7 cellular contexts compared by ENCODE assay signal in the genomic region with DNA sequence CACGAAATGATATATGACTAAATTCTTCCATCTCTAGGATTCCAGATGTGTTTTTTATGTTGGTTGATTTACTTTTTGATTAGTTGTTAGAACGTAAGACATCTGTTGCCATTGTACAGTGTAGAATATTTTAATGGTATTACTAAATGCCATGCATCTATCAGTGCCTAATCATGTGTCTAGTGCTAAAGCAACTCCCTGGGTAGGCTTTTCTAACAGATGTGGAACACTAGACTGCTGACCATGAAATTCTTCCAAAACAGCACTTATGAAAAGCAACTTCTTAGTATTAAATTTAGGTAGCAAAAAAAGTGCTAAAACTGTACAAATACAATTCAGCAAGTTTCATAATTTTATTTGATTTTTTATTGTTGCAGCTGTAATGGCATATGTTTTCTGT.
"Had no signal": no experiment of that assay in that cellular context is flagged by ENCODE, and none has a peak within 500 bp of the region (broad histone marks: within the 10 kb centered on the region; RNA-seq: fewer than 3 reads in every experiment).

No MANE protein-coding gene starts in this region.

- FAIRE-seq: H1, HepG2 had no signal

- H3K27ac ChIP-seq: HL-60 had no signal

- H3K4me2 ChIP-seq: GM23338 had no signal

- H2AFZ ChIP-seq: GM23338 had no signal

- ATAC-seq: GM23338, HepG2 had no signal

- H3K4me3 ChIP-seq: GM23338 had no signal

- DNase-seq: H9, HCEC 1CT, KG1 had no signal
